ENCODE assay signal across 20 cellular contexts in genomic region chr6:19042452-19042851, GRCh38.
"Had no signal": no experiment of that assay in that cellular context is flagged by ENCODE, and none has a peak within 500 bp of the region (broad histone marks: within the 10 kb centered on the region; RNA-seq: fewer than 3 reads in every experiment).

No MANE protein-coding gene starts in this region.

- H3K27ac ChIP-seq: epithelial cell of prostate, foreskin keratinocyte, right atrium auricular region, suprapubic skin, thyroid gland had no signal

- H3K36me3 ChIP-seq: right atrium auricular region, sigmoid colon, stomach, suprapubic skin, thyroid gland, upper lobe of left lung, uterus had no signal

- DNase-seq: effector memory CD8-positive, alpha-beta T cell; foreskin keratinocyte; head of caudate nucleus; hippocampal formation; left colon; mucosa of descending colon; naive thymus-derived CD8-positive, alpha-beta T cell; sigmoid colon; stimulated activated CD4-positive, alpha-beta T cell treated with anti-CD3 and anti-CD28 coated beads, Interleukin-12 subunit alpha, Interleukin-12 subunit beta, amount 100 ng/mL, for 4 hours; stimulated activated naive CD4-positive, alpha-beta T cell; stomach; thyroid gland; upper lobe of left lung; uterus had no signal

- H3K27me3 ChIP-seq: right atrium auricular region, sigmoid colon, stomach, suprapubic skin, thyroid gland, upper lobe of left lung, uterus had no signal

- H3K4me3 Mint-ChIP-seq: dendritic cell treated with granulocyte-macrophage colony-stimulating factor and Interleukin-4, amounts not matched to agents 40 ng/mL and 50 ng/mL, for 4 days; effector memory CD8-positive, alpha-beta T cell; naive thymus-derived CD8-positive, alpha-beta T cell; neural crest cell had no signal

- H3K4me3 ChIP-seq: mucosa of descending colon, right atrium auricular region, sigmoid colon, skin epidermis, stomach, suprapubic skin, thyroid gland, upper lobe of left lung, uterus had no signal

- H3K27ac Mint-ChIP-seq: dendritic cell treated with granulocyte-macrophage colony-stimulating factor and Interleukin-4, amounts not matched to agents 40 ng/mL and 50 ng/mL, for 4 days; effector memory CD8-positive, alpha-beta T cell; naive thymus-derived CD8-positive, alpha-beta T cell had no signal

- H3K36me3 Mint-ChIP-seq: naive thymus-derived CD8-positive, alpha-beta T cell had no signal

- H3K4me1 Mint-ChIP-seq: naive thymus-derived CD8-positive, alpha-beta T cell; neural crest cell had no signal

- H3K9me3 ChIP-seq: mucosa of descending colon, right atrium auricular region, sigmoid colon, stomach, suprapubic skin, thyroid gland, upper lobe of left lung, uterus had no signal

- H3K4me1 ChIP-seq: foreskin keratinocyte, sigmoid colon, suprapubic skin, thyroid gland, upper lobe of left lung, uterus had no signal

- H3K27me3 Mint-ChIP-seq: dendritic cell treated with granulocyte-macrophage colony-stimulating factor and Interleukin-4, amounts not matched to agents 40 ng/mL and 50 ng/mL, for 4 days; effector memory CD8-positive, alpha-beta T cell; naive thymus-derived CD8-positive, alpha-beta T cell had no signal
